In the genomic region with DNA sequence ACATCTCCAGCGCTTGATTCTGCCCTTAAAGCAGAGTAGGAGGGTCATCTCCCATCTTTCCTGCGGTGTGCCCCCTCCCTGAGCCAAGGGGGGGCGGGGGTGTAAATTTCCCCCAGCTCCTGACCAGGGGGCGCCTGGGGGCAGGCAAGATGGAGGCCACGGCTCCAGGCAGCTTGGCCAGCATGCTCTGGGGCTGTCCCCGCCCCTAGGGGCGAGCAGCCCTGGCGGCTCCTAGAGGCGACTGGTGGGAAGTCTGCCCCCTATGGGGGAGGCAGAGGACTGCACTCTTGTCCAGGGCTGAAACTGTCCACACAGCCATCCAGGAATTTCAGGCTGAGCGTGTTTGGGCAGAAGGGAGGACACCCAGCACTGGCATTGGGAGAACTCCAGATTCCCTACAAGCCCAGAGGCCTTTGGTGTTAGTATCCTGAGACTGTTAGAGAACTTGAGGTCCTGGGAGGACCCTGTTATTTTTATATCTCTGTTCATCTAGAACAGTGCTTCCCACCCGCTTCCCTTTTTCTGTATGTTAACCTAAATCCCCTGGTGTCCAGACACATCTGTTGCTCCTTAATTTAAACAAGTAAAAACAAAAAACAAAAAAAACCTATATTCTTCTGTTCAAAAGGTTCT, we compare ENCODE assay signal across 11 cellular contexts. TPM values are rescaled to one million over a fixed set of nuclear protein-coding genes. Genes with fewer than 3 reads are reported as not detected.
DNase-seq lines count a peak whose midpoint lies in the region; ATAC-seq, FAIRE-seq and TF ChIP-seq lines count a peak whose summit lies in the region.
"Had no signal": no experiment of that assay in that cellular context is flagged by ENCODE, and none has a peak within 500 bp of the region (broad histone marks: within the 10 kb centered on the region; RNA-seq: fewer than 3 reads in every experiment).

No MANE protein-coding gene starts in this region.

- BruUV-seq in Caco-2 (replicated peaks; lab: Mats Ljungman, UMichigan) (no TSS peak), HepG2 (replicated peaks; lab: Mats Ljungman, UMichigan) (no TSS peak)

- H3K4me1 ChIP-seq in Caco-2 (no peaks in the 10 kb centered on the region), HepG2 (ENCODE audit: insufficient read depth, low read length) (peaks cover 12% of the 10 kb centered on the region)

- H3K27ac Mint-ChIP-seq in Caco-2 (ENCODE audit: unreplicated experiment) (no peak overlapping the region), HFFc6 (no peak overlapping the region)

- in situ Hi-C loops in HepG2 (cut with HindIII; ENCODE audit: extremely low pct_ligation_motif_present, low pct_unique_long_range_greater_than_20kb): no loop called here

- ATAC-seq in HepG2: peak; percentile 89
- no peak for ATAC-seq in GM18520 (IDR thresholded peaks at IDR 0.05; ENCODE audit: unreplicated experiment)

- H3K36me3 Mint-ChIP-seq in Caco-2 (ENCODE audit: insufficient read depth, unreplicated experiment) (no peaks in the 10 kb centered on the region), HFFc6 (ENCODE audit: low read depth) (no peaks in the 10 kb centered on the region)

- intact Hi-C loops in Caco-2 (cut with micrococcal nuclease; ENCODE audit: unreplicated experiment): no loop called here
- intact Hi-C loops in HepG2 (cut with micrococcal nuclease; ENCODE audit: unreplicated experiment): no loop called here

- no peak overlapping the region for H3K4me3 Mint-ChIP-seq in Caco-2 (ENCODE audit: unreplicated experiment)
- H3K4me3 Mint-ChIP-seq in HFFc6: no peak overlapping the region

- TF ChIP-seq CTCF in Caco-2 (IDR thresholded peaks at IDR 0.05; ENCODE audit: insufficient read depth in 1 of 2, low read depth in 1 of 2, low read length in 1 of 2, severe bottlenecking in 1 of 2, unreplicated experiment in 1 of 2) (peak; percentile 36 to 70), HFFc6 (IDR thresholded peaks at IDR 0.05) (peak; percentile 73), WI38 (IDR thresholded peaks at IDR 0.05; ENCODE audit: low read depth, low read length) (peak; percentile 40), HepG2 (CRISPR knock-in tag; IDR thresholded peaks at IDR 0.05) (peak; percentile 68)

- CTCF ChIA-PET in Caco-2 (lab: Charles Lee) (no interaction called here), HepG2 (lab: Yijun Ruan, JAX; ENCODE audit: low intra/inter-chr PET ratio, low total read pairs) (no interaction called here)

- H3K27ac ChIP-seq in HepG2 (ENCODE audit: extremely low read length, insufficient read depth, low read length): no peak overlapping the region

- FAIRE-seq in HepG2 (lab: Jason Lieb, UNC): no peak

- no peaks in the 10 kb centered on the region for H4K20me1 ChIP-seq in HepG2 (ENCODE audit: insufficient read depth, low read length)

- peaks cover 2% of the 10 kb centered on the region for H3K27me3 Mint-ChIP-seq in Caco-2 (ENCODE audit: insufficient read depth, unreplicated experiment)
- peaks cover 22% of the 10 kb centered on the region for H3K27me3 Mint-ChIP-seq in HFFc6 (ENCODE audit: insufficient read depth)

- H3K4me3 ChIP-seq in Caco-2 (ENCODE audit: low read depth, low read length) (no peak overlapping the region), WI38 (ENCODE audit: low read depth, low read length) (no peak overlapping the region), HepG2 (replicated peaks in 1 of 3; ENCODE audit: insufficient read depth in 1 of 3, low read depth in 2 of 3, low read length in 3 of 3) (no peak overlapping the region)

- H3K4me2 ChIP-seq in HepG2 (ENCODE audit: low read depth, low read length): no peak overlapping the region

- H3K36me3 ChIP-seq in Caco-2 (ENCODE audit: control insufficient read depth, insufficient read depth, low read length) (no peaks in the 10 kb centered on the region), HepG2 (replicated peaks in 1 of 2; ENCODE audit: control insufficient read depth in 1 of 2, insufficient read depth in 2 of 2, low read length in 2 of 2) (no peaks in the 10 kb centered on the region)

- TF ChIP-seq EP300 in HepG2 (IDR thresholded peaks at IDR 0.05; ENCODE audit: low read depth in 2 of 2, low read length in 2 of 2): no peak
- no peak for TF ChIP-seq EP300 in HepG2 (CRISPR knock-in tag; IDR thresholded peaks at IDR 0.05; ENCODE audit: borderline replicate concordance)

- peak in 1 of 2 experiments; percentile 44 for DNase-seq in Caco-2
- no peak for DNase-seq in HFFc6
- no peak for DNase-seq in HepG2 (ENCODE audit: low spot score)
- DNase-seq in KG1 (lab: John Stamatoyannopoulos, UW): no peak
- no peak for DNase-seq in AG08396 (ENCODE audit: low spot score)
- DNase-seq in NCI-H510A treated with DMSO at 0.1 percent for 48 hours (lab: John Stamatoyannopoulos, UW): no peak
- DNase-seq: activated naive CD4-positive, alpha-beta T cell treated with Interleukin-2 at 50 U/mL for 16 hours; right cardiac atrium had no signal

- H3K9me3 Mint-ChIP-seq in Caco-2 (ENCODE audit: unreplicated experiment): no peaks in the 10 kb centered on the region
- H3K9me3 Mint-ChIP-seq in HFFc6: no peaks in the 10 kb centered on the region

- H3K9me3 ChIP-seq in Caco-2 (no peaks in the 10 kb centered on the region), HepG2 (ENCODE audit: low read length) (no peaks in the 10 kb centered on the region)

- TF ChIP-seq POLR2A in HepG2 (IDR thresholded peaks at IDR 0.05; ENCODE audit: insufficient read depth in 1 of 2, low read depth in 2 of 2, low read length in 2 of 2): no peak

- H3K79me2 ChIP-seq in HepG2 (ENCODE audit: insufficient read depth, low read length): no peaks in the 10 kb centered on the region

- TF ChIP-seq RAD21 in HepG2 (CRISPR knock-in tag; IDR thresholded peaks at IDR 0.05): no peak

- no peak overlapping the region for H3K9ac ChIP-seq in HepG2 (ENCODE audit: insufficient read depth, low read depth, low read length)

- POLR2A ChIA-PET in Caco-2 (lab: Charles Lee): no interaction called here
- POLR2A ChIA-PET in HepG2 (lab: Yijun Ruan, JAX): no interaction called here

- no peak overlapping the region for H2AFZ ChIP-seq in HepG2 (ENCODE audit: low read length)

- WGBS in HepG2 (ENCODE audit: low lambda C conversion rate): 60% methylated on average over 4 of the region's 11 CpGs

- no peaks in the 10 kb centered on the region for H3K27me3 ChIP-seq in Caco-2 (replicated peaks; ENCODE audit: control insufficient read depth, insufficient read depth, low read length)
- H3K27me3 ChIP-seq in HepG2 (ENCODE audit: control insufficient read depth in 1 of 2, insufficient read depth in 2 of 2, low read length in 2 of 2): peaks cover 2 to 8% of the 10 kb centered on the region in 2 experiments; a peak in 2 of 5 replicates

- no peaks in the 10 kb centered on the region for H3K4me1 Mint-ChIP-seq in Caco-2 (ENCODE audit: low read depth, unreplicated experiment)
- no peaks in the 10 kb centered on the region for H3K4me1 Mint-ChIP-seq in HFFc6 (ENCODE audit: low read depth)

RNA-seq across cellular contexts. Expression of a gene that starts 4.6 kb away (rescaled TPM):
- total RNA-seq in Caco-2 (2022) (not detected in 2 replicates), HepG2 (2016; rRNA removed; fragmentation: Illumina TruSeq; extraction: Trizol) (not detected in 2 replicates)
- total RNA-seq in HFFc6 (2021; fragmentation: NEBNext Ultra II Directional; extraction: Animal tissue kit (Norgen Biotek cat#: 25700)): not detected
- total RNA-seq in HepG2 (2016; cell fraction: cytosol; rRNA removed; fragmentation: Illumina TruSeq; extraction: Trizol; ENCODE audit: low read depth): not detected in 2 replicates
- not detected in 2 replicates for total RNA-seq in HepG2 (2016; cell fraction: insoluble cytoplasmic fraction; rRNA removed; fragmentation: Illumina TruSeq; extraction: Trizol)
- not detected in 2 replicates for total RNA-seq in HepG2 (2016; cell fraction: membrane; rRNA removed; fragmentation: Illumina TruSeq; extraction: Trizol)
- total RNA-seq in HepG2 (2016; cell fraction: nucleus; rRNA removed; fragmentation: Illumina TruSeq; extraction: Trizol): not detected in 2 replicates
- 0.20 TPM in 1 of 2 replicates, not detected in the other for polyA plus RNA-seq in HepG2 (2011; rRNA removed)
- polyA plus RNA-seq in HepG2 (2011; cell fraction: cytosol; rRNA removed): not detected in 2 replicates
- 0.18 and 0.38 TPM in 2 replicates for polyA plus RNA-seq in HepG2 (2011; cell fraction: nucleus; rRNA removed)
- polyA plus RNA-seq in HepG2 (2012): not detected in 2 replicates
- polyA plus RNA-seq in HepG2 (2016; cell fraction: cytosol; fragmentation: Illumina TruSeq; extraction: Trizol; ENCODE audit: low read depth): not detected in 2 replicates
- polyA plus RNA-seq in HepG2 (2016; cell fraction: insoluble cytoplasmic fraction; fragmentation: Illumina TruSeq; extraction: Trizol; ENCODE audit: low read depth): not detected in 2 replicates
- polyA plus RNA-seq in HepG2 (2016; cell fraction: membrane; fragmentation: Illumina TruSeq; extraction: Trizol; ENCODE audit: low read depth): not detected in 2 replicates
- not detected in 2 replicates for polyA plus RNA-seq in HepG2 (2016; cell fraction: nucleus; fragmentation: Illumina TruSeq; extraction: Trizol; ENCODE audit: insufficient read depth, low read depth)
- polyA minus RNA-seq in HepG2 (2011; rRNA and poly(A)+ RNA removed; ENCODE audit: low replicate concordance): not detected in 2 replicates
- polyA minus RNA-seq in HepG2 (2011; cell fraction: cytosol; rRNA and poly(A)+ RNA removed): not detected in 2 replicates
- polyA minus RNA-seq in HepG2 (2011; cell fraction: nucleus; rRNA and poly(A)+ RNA removed): not detected in 2 replicates
- total RNA-seq: right cardiac atrium, RPMI7951 had no signal
- polyA plus RNA-seq: right cardiac atrium had no signal

RNA-seq across cellular contexts. Expression of a gene that starts 26.9 kb away (rescaled TPM):
- 11.5 and 12.6 TPM in 2 replicates for total RNA-seq in Caco-2 (2022)
- 10 to 100 TPM in 4 of 6 experiments, 1 to 10 TPM in 2; 7.5 to 12.4 (median 10.4) TPM for total RNA-seq in HFFc6 (2021; fragmentation: NEBNext Ultra II Directional; extraction: Animal tissue kit (Norgen Biotek cat#: 25700))
- 10.0 and 12.1 TPM in 2 replicates for total RNA-seq in HepG2 (2016; rRNA removed; fragmentation: Illumina TruSeq; extraction: Trizol)
- 1.1 and 1.8 TPM in 2 replicates for total RNA-seq in HepG2 (2016; cell fraction: cytosol; rRNA removed; fragmentation: Illumina TruSeq; extraction: Trizol; ENCODE audit: low read depth)
- 9.2 and 12.1 TPM in 2 replicates for total RNA-seq in HepG2 (2016; cell fraction: insoluble cytoplasmic fraction; rRNA removed; fragmentation: Illumina TruSeq; extraction: Trizol)
- 1.5 and 2.3 TPM in 2 replicates for total RNA-seq in HepG2 (2016; cell fraction: membrane; rRNA removed; fragmentation: Illumina TruSeq; extraction: Trizol)
- 11.3 and 14.5 TPM in 2 replicates for total RNA-seq in HepG2 (2016; cell fraction: nucleus; rRNA removed; fragmentation: Illumina TruSeq; extraction: Trizol)
- polyA plus RNA-seq in HepG2 (2011; rRNA removed): 11.6 and 13.7 TPM in 2 replicates
- 7.2 and 8.6 TPM in 2 replicates for polyA plus RNA-seq in HepG2 (2011; cell fraction: cytosol; rRNA removed)
- 43.9 and 51.3 TPM in 2 replicates for polyA plus RNA-seq in HepG2 (2011; cell fraction: nucleus; rRNA removed)
- polyA plus RNA-seq in HepG2 (2012): 5.7 and 6.1 TPM in 2 replicates
- 0.26 and 0.31 TPM in 2 replicates for polyA plus RNA-seq in HepG2 (2016; cell fraction: cytosol; fragmentation: Illumina TruSeq; extraction: Trizol; ENCODE audit: low read depth)
- polyA plus RNA-seq in HepG2 (2016; cell fraction: insoluble cytoplasmic fraction; fragmentation: Illumina TruSeq; extraction: Trizol; ENCODE audit: low read depth): 10.7 and 11.4 TPM in 2 replicates
- polyA plus RNA-seq in HepG2 (2016; cell fraction: membrane; fragmentation: Illumina TruSeq; extraction: Trizol; ENCODE audit: low read depth): 0.56 and 0.65 TPM in 2 replicates
- polyA plus RNA-seq in HepG2 (2016; cell fraction: nucleus; fragmentation: Illumina TruSeq; extraction: Trizol; ENCODE audit: insufficient read depth, low read depth): 21.1 and 22.2 TPM in 2 replicates
- 8.2 and 19.7 TPM in 2 replicates for polyA minus RNA-seq in HepG2 (2011; rRNA and poly(A)+ RNA removed; ENCODE audit: low replicate concordance)
- 5.3 and 8.8 TPM in 2 replicates for polyA minus RNA-seq in HepG2 (2011; cell fraction: cytosol; rRNA and poly(A)+ RNA removed)
- polyA minus RNA-seq in HepG2 (2011; cell fraction: nucleus; rRNA and poly(A)+ RNA removed): 12.6 and 17.4 TPM in 2 replicates
